Comparison of ENCODE assay signal across 1 cellular context in the genomic region with DNA sequence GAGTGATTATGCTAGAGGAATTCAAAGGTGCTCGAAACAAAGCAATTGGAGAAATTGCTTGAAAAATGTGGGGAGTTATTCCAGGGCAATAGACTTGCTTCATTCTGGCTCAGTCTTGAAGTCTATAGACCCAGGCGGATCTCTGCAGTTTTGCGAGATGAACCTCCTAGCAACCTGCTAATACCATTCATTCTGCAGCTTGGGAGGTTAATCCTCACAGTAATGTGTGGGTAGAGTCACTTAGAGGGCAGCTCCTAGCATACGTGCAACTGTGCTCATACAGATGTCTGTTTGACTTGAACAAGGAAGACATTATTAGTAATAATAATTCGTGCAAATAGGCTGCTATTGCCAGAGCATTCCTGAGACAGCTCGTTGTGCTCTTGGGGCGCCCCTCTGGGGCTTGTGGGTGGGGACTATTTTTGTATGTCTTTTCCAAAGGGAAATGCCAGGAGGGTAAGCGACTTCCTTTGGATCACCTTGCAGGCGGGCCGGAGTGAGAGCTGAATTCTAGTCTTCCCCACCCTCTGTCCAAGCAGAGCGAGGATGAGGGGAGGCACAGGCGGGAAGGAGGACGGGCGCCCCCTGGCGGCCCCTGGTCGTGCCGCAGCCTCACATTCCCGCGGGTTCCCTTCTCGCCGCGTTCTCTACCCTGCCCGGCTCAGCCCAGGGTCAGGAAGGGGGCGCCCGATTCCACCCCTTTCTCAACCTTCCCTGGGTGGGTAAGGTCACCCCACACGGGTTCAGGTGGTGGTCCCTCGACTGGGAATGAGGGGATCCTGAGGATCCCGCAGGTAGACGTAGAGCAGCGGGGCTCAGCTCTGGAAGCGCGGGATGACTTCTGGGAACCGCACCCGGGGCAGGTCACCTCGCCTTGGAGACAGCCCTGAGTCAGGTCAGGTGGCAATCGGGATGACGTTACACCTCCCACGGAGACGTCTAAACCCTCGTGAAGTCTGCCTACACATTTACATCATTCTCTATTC.
TF ChIP-seq lines count a peak whose summit lies in the region.

No MANE protein-coding gene starts in this region.

TF ChIP-seq in K562, 482 proteins besides CTCF, POLR2A, EP300 and RAD21 (continued from another document):
- TF ChIP-seq LCOR (CRISPR knock-in tag; IDR thresholded peaks at IDR 0.05) (0 out of 2 replicates have a peak, but pooled peaks have one; percentile 39), HMG20B (CRISPR knock-in tag; IDR thresholded peaks at IDR 0.05) (no peak), NFE2 (IDR thresholded peaks at IDR 0.05; ENCODE audit: low read depth) (no peak), ZNF444 (CRISPR knock-in tag; IDR thresholded peaks at IDR 0.05) (no peak), CREM (IDR thresholded peaks at IDR 0.05; ENCODE audit: low read depth) (peak; percentile 5; the same call in 1 of the 2 replicates), SMARCE1 (IDR thresholded peaks at IDR 0.05) (no peak), NFRKB (IDR thresholded peaks at IDR 0.05; ENCODE audit: low read depth) (no peak), FIP1L1 (IDR thresholded peaks at IDR 0.05; ENCODE audit: low read depth, low read length, poor library complexity, severe bottlenecking) (no peak), KLF1 (tag; IDR thresholded peaks at IDR 0.05) (no peak), ZNF311 (CRISPR knock-in tag; IDR thresholded peaks at IDR 0.05) (no peak), RB1 (IDR thresholded peaks at IDR 0.05; ENCODE audit: low read depth) (peak; percentile 89), BHLHE40 (IDR thresholded peaks at IDR 0.05; ENCODE audit: low read length) (0 out of 2 replicates have a peak, but pooled peaks have one; percentile 24), ZNF436 (CRISPR knock-in tag; IDR thresholded peaks at IDR 0.05) (no peak), CCAR2 (IDR thresholded peaks at IDR 0.05; ENCODE audit: low read depth, low read length) (no peak), PCBP2 (IDR thresholded peaks at IDR 0.05; ENCODE audit: low read depth, low read length, poor library complexity, severe bottlenecking) (no peak), ZNF124 (CRISPR knock-in tag; IDR thresholded peaks at IDR 0.05) (no peak), SMC3 (conservative IDR thresholded peaks at IDR 0.05; ENCODE audit: insufficient read depth, low read depth, low read length) (peak; percentile 81), SREBF2 (CRISPR knock-in tag; IDR thresholded peaks at IDR 0.05) (no peak), ETV1 (tag; conservative IDR thresholded peaks at IDR 0.05; ENCODE audit: low read depth) (no peak), SUPT5H (IDR thresholded peaks at IDR 0.05) (no peak), MCM3 (IDR thresholded peaks at IDR 0.05) (no peak), MAZ (CRISPR knock-in tag; conservative IDR thresholded peaks at IDR 0.05 in 1 of 2, IDR thresholded peaks at IDR 0.05 in 1 of 2) (peak in 1 of 2 experiments; percentile 52; a peak in 1 of 4 replicates), E2F3 (CRISPR knock-in tag; IDR thresholded peaks at IDR 0.05) (peak; percentile 82), CREBBP (IDR thresholded peaks at IDR 0.05; ENCODE audit: low read depth, low read length) (no peak), ATF1 (CRISPR knock-in tag; IDR thresholded peaks at IDR 0.05) (no peak), ATF1 (tag; IDR thresholded peaks at IDR 0.05) (peak; percentile 19; the same call in 1 of the 2 replicates), POLR3G (IDR thresholded peaks at IDR 0.05; ENCODE audit: extremely low read depth, insufficient read length, insufficient replicate concordance) (no peak), CC2D1A (IDR thresholded peaks at IDR 0.05) (peak; percentile 56; the same call in 1 of the 2 replicates), ZNF507 (tag; conservative IDR thresholded peaks at IDR 0.05) (no peak), CTBP1 (IDR thresholded peaks at IDR 0.05; ENCODE audit: borderline replicate concordance) (peak; percentile 35; the same call in 1 of the 2 replicates), ESRRB (CRISPR knock-in tag; IDR thresholded peaks at IDR 0.05; ENCODE audit: borderline replicate concordance) (no peak), TARDBP (IDR thresholded peaks at IDR 0.05) (no peak), PML (IDR thresholded peaks at IDR 0.05; ENCODE audit: low read length) (no peak), CBFB (CRISPR knock-in tag; IDR thresholded peaks at IDR 0.05) (no peak), ZNF699 (CRISPR knock-in tag; IDR thresholded peaks at IDR 0.05; ENCODE audit: insufficient replicate concordance) (no peak), ZNF212 (CRISPR knock-in tag; IDR thresholded peaks at IDR 0.05) (no peak), TCF3 (CRISPR knock-in tag; IDR thresholded peaks at IDR 0.05) (no peak), FOXP1 (CRISPR knock-in tag; IDR thresholded peaks at IDR 0.05) (no peak), ZNF384 (IDR thresholded peaks at IDR 0.05; ENCODE audit: low read depth, low read length) (0 out of 2 replicates have a peak, but pooled peaks have one; percentile 13)
- TF ChIP-seq, protein P1, sequence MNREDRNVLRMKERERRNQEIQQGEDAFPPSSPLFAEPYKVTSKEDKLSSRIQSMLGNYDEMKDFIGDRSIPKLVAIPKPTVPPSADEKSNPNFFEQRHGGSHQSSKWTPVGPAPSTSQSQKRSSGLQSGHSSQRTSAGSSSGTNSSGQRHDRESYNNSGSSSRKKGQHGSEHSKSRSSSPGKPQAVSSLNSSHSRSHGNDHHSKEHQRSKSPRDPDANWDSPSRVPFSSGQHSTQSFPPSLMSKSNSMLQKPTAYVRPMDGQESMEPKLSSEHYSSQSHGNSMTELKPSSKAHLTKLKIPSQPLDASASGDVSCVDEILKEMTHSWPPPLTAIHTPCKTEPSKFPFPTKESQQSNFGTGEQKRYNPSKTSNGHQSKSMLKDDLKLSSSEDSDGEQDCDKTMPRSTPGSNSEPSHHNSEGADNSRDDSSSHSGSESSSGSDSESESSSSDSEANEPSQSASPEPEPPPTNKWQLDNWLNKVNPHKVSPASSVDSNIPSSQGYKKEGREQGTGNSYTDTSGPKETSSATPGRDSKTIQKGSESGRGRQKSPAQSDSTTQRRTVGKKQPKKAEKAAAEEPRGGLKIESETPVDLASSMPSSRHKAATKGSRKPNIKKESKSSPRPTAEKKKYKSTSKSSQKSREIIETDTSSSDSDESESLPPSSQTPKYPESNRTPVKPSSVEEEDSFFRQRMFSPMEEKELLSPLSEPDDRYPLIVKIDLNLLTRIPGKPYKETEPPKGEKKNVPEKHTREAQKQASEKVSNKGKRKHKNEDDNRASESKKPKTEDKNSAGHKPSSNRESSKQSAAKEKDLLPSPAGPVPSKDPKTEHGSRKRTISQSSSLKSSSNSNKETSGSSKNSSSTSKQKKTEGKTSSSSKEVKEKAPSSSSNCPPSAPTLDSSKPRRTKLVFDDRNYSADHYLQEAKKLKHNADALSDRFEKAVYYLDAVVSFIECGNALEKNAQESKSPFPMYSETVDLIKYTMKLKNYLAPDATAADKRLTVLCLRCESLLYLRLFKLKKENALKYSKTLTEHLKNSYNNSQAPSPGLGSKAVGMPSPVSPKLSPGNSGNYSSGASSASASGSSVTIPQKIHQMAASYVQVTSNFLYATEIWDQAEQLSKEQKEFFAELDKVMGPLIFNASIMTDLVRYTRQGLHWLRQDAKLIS (CRISPR knock-in tag; IDR thresholded peaks at IDR 0.05), result no peak
- TF ChIP-seq, protein P2, sequence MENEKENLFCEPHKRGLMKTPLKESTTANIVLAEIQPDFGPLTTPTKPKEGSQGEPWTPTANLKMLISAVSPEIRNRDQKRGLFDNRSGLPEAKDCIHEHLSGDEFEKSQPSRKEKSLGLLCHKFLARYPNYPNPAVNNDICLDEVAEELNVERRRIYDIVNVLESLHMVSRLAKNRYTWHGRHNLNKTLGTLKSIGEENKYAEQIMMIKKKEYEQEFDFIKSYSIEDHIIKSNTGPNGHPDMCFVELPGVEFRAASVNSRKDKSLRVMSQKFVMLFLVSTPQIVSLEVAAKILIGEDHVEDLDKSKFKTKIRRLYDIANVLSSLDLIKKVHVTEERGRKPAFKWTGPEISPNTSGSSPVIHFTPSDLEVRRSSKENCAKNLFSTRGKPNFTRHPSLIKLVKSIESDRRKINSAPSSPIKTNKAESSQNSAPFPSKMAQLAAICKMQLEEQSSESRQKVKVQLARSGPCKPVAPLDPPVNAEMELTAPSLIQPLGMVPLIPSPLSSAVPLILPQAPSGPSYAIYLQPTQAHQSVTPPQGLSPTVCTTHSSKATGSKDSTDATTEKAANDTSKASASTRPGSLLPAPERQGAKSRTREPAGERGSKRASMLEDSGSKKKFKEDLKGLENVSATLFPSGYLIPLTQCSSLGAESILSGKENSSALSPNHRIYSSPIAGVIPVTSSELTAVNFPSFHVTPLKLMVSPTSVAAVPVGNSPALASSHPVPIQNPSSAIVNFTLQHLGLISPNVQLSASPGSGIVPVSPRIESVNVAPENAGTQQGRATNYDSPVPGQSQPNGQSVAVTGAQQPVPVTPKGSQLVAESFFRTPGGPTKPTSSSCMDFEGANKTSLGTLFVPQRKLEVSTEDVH (IDR thresholded peaks at IDR 0.05; ENCODE audit: low read depth, partially characterized antibody), result peak; percentile 36
- TF ChIP-seq, protein P3, sequence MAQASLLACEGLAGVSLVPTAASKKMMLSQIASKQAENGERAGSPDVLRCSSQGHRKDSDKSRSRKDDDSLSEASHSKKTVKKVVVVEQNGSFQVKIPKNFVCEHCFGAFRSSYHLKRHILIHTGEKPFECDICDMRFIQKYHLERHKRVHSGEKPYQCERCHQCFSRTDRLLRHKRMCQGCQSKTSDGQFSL (CRISPR knock-in tag; IDR thresholded peaks at IDR 0.05), result 0 out of 2 replicates have a peak, but pooled peaks have one; percentile 45
- TF ChIP-seq, protein P3 (tag; IDR thresholded peaks at IDR 0.05), result no peak
- TF ChIP-seq, protein P4, sequence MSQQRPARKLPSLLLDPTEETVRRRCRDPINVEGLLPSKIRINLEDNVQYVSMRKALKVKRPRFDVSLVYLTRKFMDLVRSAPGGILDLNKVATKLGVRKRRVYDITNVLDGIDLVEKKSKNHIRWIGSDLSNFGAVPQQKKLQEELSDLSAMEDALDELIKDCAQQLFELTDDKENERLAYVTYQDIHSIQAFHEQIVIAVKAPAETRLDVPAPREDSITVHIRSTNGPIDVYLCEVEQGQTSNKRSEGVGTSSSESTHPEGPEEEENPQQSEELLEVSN (IDR thresholded peaks at IDR 0.05; ENCODE audit: borderline replicate concordance in 1 of 2, extremely low read depth in 1 of 2, insufficient read depth in 1 of 2, insufficient read length in 1 of 2, low read depth in 1 of 2, low read length in 1 of 2, poor library complexity in 1 of 2, severe bottlenecking in 1 of 2), result peak in 1 of 2 experiments; percentile 54
- TF ChIP-seq, protein P5, sequence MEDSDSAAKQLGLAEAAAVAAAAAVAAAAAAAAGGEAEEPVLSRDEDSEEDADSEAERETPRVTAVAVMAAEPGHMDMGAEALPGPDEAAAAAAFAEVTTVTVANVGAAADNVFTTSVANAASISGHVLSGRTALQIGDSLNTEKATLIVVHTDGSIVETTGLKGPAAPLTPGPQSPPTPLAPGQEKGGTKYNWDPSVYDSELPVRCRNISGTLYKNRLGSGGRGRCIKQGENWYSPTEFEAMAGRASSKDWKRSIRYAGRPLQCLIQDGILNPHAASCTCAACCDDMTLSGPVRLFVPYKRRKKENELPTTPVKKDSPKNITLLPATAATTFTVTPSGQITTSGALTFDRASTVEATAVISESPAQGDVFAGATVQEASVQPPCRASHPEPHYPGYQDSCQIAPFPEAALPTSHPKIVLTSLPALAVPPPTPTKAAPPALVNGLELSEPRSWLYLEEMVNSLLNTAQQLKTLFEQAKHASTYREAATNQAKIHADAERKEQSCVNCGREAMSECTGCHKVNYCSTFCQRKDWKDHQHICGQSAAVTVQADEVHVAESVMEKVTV (CRISPR knock-in tag; IDR thresholded peaks at IDR 0.05), result peak; percentile 79
- TF ChIP-seq, protein P6, sequence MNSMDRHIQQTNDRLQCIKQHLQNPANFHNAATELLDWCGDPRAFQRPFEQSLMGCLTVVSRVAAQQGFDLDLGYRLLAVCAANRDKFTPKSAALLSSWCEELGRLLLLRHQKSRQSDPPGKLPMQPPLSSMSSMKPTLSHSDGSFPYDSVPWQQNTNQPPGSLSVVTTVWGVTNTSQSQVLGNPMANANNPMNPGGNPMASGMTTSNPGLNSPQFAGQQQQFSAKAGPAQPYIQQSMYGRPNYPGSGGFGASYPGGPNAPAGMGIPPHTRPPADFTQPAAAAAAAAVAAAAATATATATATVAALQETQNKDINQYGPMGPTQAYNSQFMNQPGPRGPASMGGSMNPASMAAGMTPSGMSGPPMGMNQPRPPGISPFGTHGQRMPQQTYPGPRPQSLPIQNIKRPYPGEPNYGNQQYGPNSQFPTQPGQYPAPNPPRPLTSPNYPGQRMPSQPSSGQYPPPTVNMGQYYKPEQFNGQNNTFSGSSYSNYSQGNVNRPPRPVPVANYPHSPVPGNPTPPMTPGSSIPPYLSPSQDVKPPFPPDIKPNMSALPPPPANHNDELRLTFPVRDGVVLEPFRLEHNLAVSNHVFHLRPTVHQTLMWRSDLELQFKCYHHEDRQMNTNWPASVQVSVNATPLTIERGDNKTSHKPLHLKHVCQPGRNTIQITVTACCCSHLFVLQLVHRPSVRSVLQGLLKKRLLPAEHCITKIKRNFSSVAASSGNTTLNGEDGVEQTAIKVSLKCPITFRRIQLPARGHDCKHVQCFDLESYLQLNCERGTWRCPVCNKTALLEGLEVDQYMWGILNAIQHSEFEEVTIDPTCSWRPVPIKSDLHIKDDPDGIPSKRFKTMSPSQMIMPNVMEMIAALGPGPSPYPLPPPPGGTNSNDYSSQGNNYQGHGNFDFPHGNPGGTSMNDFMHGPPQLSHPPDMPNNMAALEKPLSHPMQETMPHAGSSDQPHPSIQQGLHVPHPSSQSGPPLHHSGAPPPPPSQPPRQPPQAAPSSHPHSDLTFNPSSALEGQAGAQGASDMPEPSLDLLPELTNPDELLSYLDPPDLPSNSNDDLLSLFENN (IDR thresholded peaks at IDR 0.05; ENCODE audit: low read depth in 2 of 2, low read length in 2 of 2), result no peak
- TF ChIP-seq, protein P7, sequence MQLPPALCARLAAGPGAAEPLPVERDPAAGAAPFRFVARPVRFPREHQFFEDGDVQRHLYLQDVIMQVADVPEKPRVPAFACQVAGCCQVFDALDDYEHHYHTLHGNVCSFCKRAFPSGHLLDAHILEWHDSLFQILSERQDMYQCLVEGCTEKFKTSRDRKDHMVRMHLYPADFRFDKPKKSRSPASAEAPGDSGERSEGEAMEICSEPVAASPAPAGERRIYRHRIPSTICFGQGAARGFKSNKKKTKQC (CRISPR knock-in tag; IDR thresholded peaks at IDR 0.05), result peak; percentile 69; the same call in 1 of the 2 replicates
TF ChIP-seq in K562: peak in this region for 20.
